Comparison of ENCODE assay signal across 34 cellular contexts in the genomic region with DNA sequence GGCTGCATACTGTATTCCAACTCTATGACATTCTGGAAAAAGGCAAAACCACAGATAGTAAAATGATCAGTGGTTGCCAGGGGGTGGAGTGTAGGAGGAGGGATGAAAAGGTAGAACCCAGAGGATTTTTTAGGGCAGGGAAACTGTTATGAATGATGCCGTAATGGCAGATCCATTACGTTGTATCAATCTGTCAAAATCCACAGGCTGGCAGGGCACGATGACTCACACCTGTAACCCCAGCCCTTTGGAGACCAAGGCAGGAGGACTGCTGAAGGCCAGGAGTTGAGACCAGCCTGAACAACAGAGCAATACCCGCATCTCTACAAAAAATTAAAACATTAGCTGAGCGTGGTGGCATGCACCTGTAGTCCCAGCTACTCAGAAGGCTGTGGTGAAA.
"Had no signal": no experiment of that assay in that cellular context is flagged by ENCODE, and none has a peak within 500 bp of the region (broad histone marks: within the 10 kb centered on the region; RNA-seq: fewer than 3 reads in every experiment).

No MANE protein-coding gene starts in this region.

- H3K27me3 Mint-ChIP-seq: activated CD4-positive, alpha-beta T cell treated with anti-CD3 and anti-CD28 coated beads, Interleukin-2, amount 10 ng/mL, durations not matched to agents 24 days and 14 days; activated CD8-positive, alpha-beta T cell treated with anti-CD3 and anti-CD28 coated beads for 36 hours; activated naive CD4-positive, alpha-beta T cell treated with anti-CD3 and anti-CD28 coated beads, Interleukin-2, amount 50 U/mL, for 24 hours; central memory CD8-positive, alpha-beta T cell had no signal

- H3K4me3 Mint-ChIP-seq: activated B cell treated with CpG ODN at 0.5 μM for 24 hours; activated CD4-positive, alpha-beta memory T cell treated with anti-CD3 and anti-CD28 coated beads for 36 hours; activated CD4-positive, alpha-beta T cell treated with anti-CD3 and anti-CD28 coated beads, Interleukin-2, amount 10 ng/mL, durations not matched to agents 24 days and 14 days; activated CD8-positive, alpha-beta T cell treated with anti-CD3 and anti-CD28 coated beads for 36 hours; activated naive CD4-positive, alpha-beta T cell treated with anti-CD3 and anti-CD28 coated beads, Interleukin-2, amount 10 ng/mL, durations not matched to agents 7 days and 5 days; activated naive CD4-positive, alpha-beta T cell treated with anti-CD3 and anti-CD28 coated beads, Interleukin-2, amount 50 U/mL, for 24 hours; activated naive CD8-positive, alpha-beta T cell; activated naive CD8-positive, alpha-beta T cell treated with anti-CD3 and anti-CD28 coated beads, Interleukin-2, amount 10 ng/mL, durations not matched to agents 7 days and 5 days; activated naive CD8-positive, alpha-beta T cell treated with anti-CD3 and anti-CD28 coated beads, Interleukin-2, amount 50 U/mL, for 24 hours; activated T-cell treated with anti-CD3 and anti-CD28 coated beads, Interleukin-2, amount 50 U/mL, for 4 hours; activated T-cell treated with anti-CD3 and anti-CD28 coated beads, Interleukin-2, amount 50 U/mL, for 72 hours; activated T-helper 1 cell treated with anti-CD3 and anti-CD28 coated beads, Interleukin-12 subunit alpha, Interleukin-12 subunit beta, Interleukin-2, Interleukin-4 antibody, amounts not matched to agents 30 ng/mL and 10 ng/mL and 1 ng/mL, durations not matched to agents 14 hours and 24 hours and 36 hours; activated T-helper 17 cell treated with anti-CD3 and anti-CD28 coated beads, Interleukin-2, amount 50 U/mL, for 72 hours; brain; central memory CD8-positive, alpha-beta T cell; T-helper 1 cell treated with Interleukin-12 subunit alpha and Interleukin-12 subunit beta and Interleukin-4 antibody, amounts not matched to agents 30 μg/mL and 1 μg/mL, for 36 hours; T-helper 2 cell treated with Interferon-gamma antibody and Interleukin-4, amounts not matched to agents 5 μg/mL and 100 μg/mL, for 36 hours had no signal

- H3K4me1 ChIP-seq: ascending aorta had no signal

- H3K9me3 Mint-ChIP-seq: activated CD4-positive, alpha-beta T cell treated with anti-CD3 and anti-CD28 coated beads, Interleukin-2, amount 10 ng/mL, durations not matched to agents 24 days and 14 days; activated naive CD8-positive, alpha-beta T cell treated with anti-CD3 and anti-CD28 coated beads, Interleukin-2, amount 10 ng/mL, durations not matched to agents 7 days and 5 days; activated T-helper 1 cell treated with anti-CD3 and anti-CD28 coated beads, Interleukin-12 subunit alpha, Interleukin-12 subunit beta, Interleukin-2, Interleukin-4 antibody, amounts not matched to agents 30 ng/mL and 10 ng/mL and 1 ng/mL, durations not matched to agents 14 hours and 24 hours and 36 hours; activated T-helper 17 cell treated with anti-CD3 and anti-CD28 coated beads, Interleukin-2, amount 50 U/mL, for 72 hours had no signal

- H3K27ac Mint-ChIP-seq: activated B cell treated with CpG ODN at 0.5 μM for 24 hours; activated CD4-positive, alpha-beta memory T cell treated with anti-CD3 and anti-CD28 coated beads for 36 hours; activated CD4-positive, alpha-beta T cell treated with anti-CD3 and anti-CD28 coated beads, Interleukin-2, amount 10 ng/mL, durations not matched to agents 24 days and 14 days; activated CD8-positive, alpha-beta T cell treated with anti-CD3 and anti-CD28 coated beads for 36 hours; activated naive CD4-positive, alpha-beta T cell treated with anti-CD3 and anti-CD28 coated beads, Interleukin-2, amount 10 ng/mL, durations not matched to agents 7 days and 5 days; activated naive CD4-positive, alpha-beta T cell treated with anti-CD3 and anti-CD28 coated beads, Interleukin-2, amount 50 U/mL, for 24 hours; activated naive CD8-positive, alpha-beta T cell; activated naive CD8-positive, alpha-beta T cell treated with anti-CD3 and anti-CD28 coated beads, Interleukin-2, amount 10 ng/mL, durations not matched to agents 7 days and 5 days; activated naive CD8-positive, alpha-beta T cell treated with anti-CD3 and anti-CD28 coated beads, Interleukin-2, amount 50 U/mL, for 24 hours; activated T-cell treated with anti-CD3 and anti-CD28 coated beads, Interleukin-2, amount 50 U/mL, for 72 hours; activated T-helper 1 cell treated with anti-CD3 and anti-CD28 coated beads, Interleukin-12 subunit alpha, Interleukin-12 subunit beta, Interleukin-2, Interleukin-4 antibody, amounts not matched to agents 30 ng/mL and 10 ng/mL and 1 ng/mL, durations not matched to agents 14 hours and 24 hours and 36 hours; activated T-helper 17 cell treated with anti-CD3 and anti-CD28 coated beads, Interleukin-2, amount 50 U/mL, for 72 hours; brain; T-helper 1 cell treated with Interleukin-12 subunit alpha and Interleukin-12 subunit beta and Interleukin-4 antibody, amounts not matched to agents 30 μg/mL and 1 μg/mL, for 36 hours; T-helper 2 cell treated with Interferon-gamma antibody and Interleukin-4, amounts not matched to agents 5 μg/mL and 100 μg/mL, for 36 hours had no signal

- DNase-seq: activated B cell treated with CpG ODN at 0.5 μM for 24 hours; activated CD4-positive, alpha-beta memory T cell treated with anti-CD3 and anti-CD28 coated beads for 36 hours; activated CD4-positive, alpha-beta T cell treated with anti-CD3 and anti-CD28 coated beads for 4 hours; activated CD4-positive, alpha-beta T cell treated with anti-CD3 and anti-CD28 coated beads, Interleukin-2, amount 10 ng/mL, durations not matched to agents 24 days and 14 days; activated CD4-positive, alpha-beta T cell treated with anti-CD3 and anti-CD28 coated beads, Interleukin-2, amount 50 U/mL, for 1 hour; activated CD4-positive, alpha-beta T cell treated with anti-CD3 and anti-CD28 coated beads, Interleukin-2, amount 50 U/mL, for 4 hours; activated CD4-positive, CD25-positive, alpha-beta regulatory T cell treated with anti-CD3 and anti-CD28 coated beads, Interleukin-2, amount 50 U/mL, for 72 hours; activated CD8-positive, alpha-beta memory T cell treated with anti-CD3 and anti-CD28 coated beads, Interleukin-2, amount 50 U/mL, for 4 hours; activated CD8-positive, alpha-beta T cell treated with anti-CD3 and anti-CD28 coated beads for 36 hours; activated gamma-delta T cell; activated naive CD4-positive, alpha-beta T cell treated with anti-CD3 and anti-CD28 coated beads, Interleukin-2, amount 10 ng/mL, durations not matched to agents 7 days and 5 days; activated naive CD4-positive, alpha-beta T cell treated with Interleukin-2 at 50 U/mL for 16 hours; activated naive CD8-positive, alpha-beta T cell treated with anti-CD3 and anti-CD28 coated beads, Interleukin-2, amount 10 ng/mL, durations not matched to agents 7 days and 5 days; activated naive CD8-positive, alpha-beta T cell treated with anti-CD3 and anti-CD28 coated beads, Interleukin-2, amount 50 U/mL, for 24 hours; activated T-cell treated with anti-CD3 and anti-CD28 coated beads for 4 hours; activated T-cell treated with anti-CD3 and anti-CD28 coated beads, Interleukin-2, amount 50 U/mL, for 1 hour; activated T-cell treated with anti-CD3 and anti-CD28 coated beads, Interleukin-2, amount 50 U/mL, for 4 hours; activated T-cell treated with anti-CD3 and anti-CD28 coated beads, Interleukin-2, amount 50 U/mL, for 72 hours; amygdala; anterior cingulate cortex; cerebellar nuclear complex; T-helper 2 cell; T-helper 9 cell had no signal

- ATAC-seq: activated CD8-positive, alpha-beta T cell treated with anti-CD3 and anti-CD28 coated beads for 36 hours; activated naive CD8-positive, alpha-beta T cell treated with anti-CD3 and anti-CD28 coated beads, Interleukin-2, amount 50 U/mL, for 24 hours; activated T-cell treated with anti-CD3 and anti-CD28 coated beads, Interleukin-2, amount 50 U/mL, for 4 hours; activated T-cell treated with anti-CD3 and anti-CD28 coated beads, Interleukin-2, amount 50 U/mL, for 72 hours; activated T-helper 17 cell treated with anti-CD3 and anti-CD28 coated beads, Interleukin-2, amount 50 U/mL, for 72 hours had no signal

- H3K36me3 ChIP-seq: ascending aorta, cardiac muscle cell had no signal

- H3K27me3 ChIP-seq: ascending aorta, cardiac muscle cell had no signal

- H3K27ac ChIP-seq: ascending aorta, cardiac muscle cell, VCaP had no signal

- H3K36me3 Mint-ChIP-seq: activated naive CD4-positive, alpha-beta T cell treated with anti-CD3 and anti-CD28 coated beads, Interleukin-2, amount 10 ng/mL, durations not matched to agents 7 days and 5 days; activated naive CD8-positive, alpha-beta T cell treated with anti-CD3 and anti-CD28 coated beads, Interleukin-2, amount 10 ng/mL, durations not matched to agents 7 days and 5 days had no signal

- H3K4me3 ChIP-seq: ascending aorta, cardiac muscle cell had no signal

- H3K4me1 Mint-ChIP-seq: activated B cell treated with CpG ODN at 0.5 μM for 24 hours; activated CD4-positive, alpha-beta T cell treated with anti-CD3 and anti-CD28 coated beads, Interleukin-2, amount 10 ng/mL, durations not matched to agents 24 days and 14 days; activated naive CD4-positive, alpha-beta T cell treated with anti-CD3 and anti-CD28 coated beads, Interleukin-2, amount 10 ng/mL, durations not matched to agents 7 days and 5 days; activated naive CD4-positive, alpha-beta T cell treated with anti-CD3 and anti-CD28 coated beads, Interleukin-2, amount 50 U/mL, for 24 hours; activated naive CD8-positive, alpha-beta T cell treated with anti-CD3 and anti-CD28 coated beads, Interleukin-2, amount 10 ng/mL, durations not matched to agents 7 days and 5 days; activated naive CD8-positive, alpha-beta T cell treated with anti-CD3 and anti-CD28 coated beads, Interleukin-2, amount 50 U/mL, for 24 hours; activated T-helper 17 cell treated with anti-CD3 and anti-CD28 coated beads, Interleukin-2, amount 50 U/mL, for 72 hours; brain; central memory CD8-positive, alpha-beta T cell had no signal
